In the genomic region with DNA sequence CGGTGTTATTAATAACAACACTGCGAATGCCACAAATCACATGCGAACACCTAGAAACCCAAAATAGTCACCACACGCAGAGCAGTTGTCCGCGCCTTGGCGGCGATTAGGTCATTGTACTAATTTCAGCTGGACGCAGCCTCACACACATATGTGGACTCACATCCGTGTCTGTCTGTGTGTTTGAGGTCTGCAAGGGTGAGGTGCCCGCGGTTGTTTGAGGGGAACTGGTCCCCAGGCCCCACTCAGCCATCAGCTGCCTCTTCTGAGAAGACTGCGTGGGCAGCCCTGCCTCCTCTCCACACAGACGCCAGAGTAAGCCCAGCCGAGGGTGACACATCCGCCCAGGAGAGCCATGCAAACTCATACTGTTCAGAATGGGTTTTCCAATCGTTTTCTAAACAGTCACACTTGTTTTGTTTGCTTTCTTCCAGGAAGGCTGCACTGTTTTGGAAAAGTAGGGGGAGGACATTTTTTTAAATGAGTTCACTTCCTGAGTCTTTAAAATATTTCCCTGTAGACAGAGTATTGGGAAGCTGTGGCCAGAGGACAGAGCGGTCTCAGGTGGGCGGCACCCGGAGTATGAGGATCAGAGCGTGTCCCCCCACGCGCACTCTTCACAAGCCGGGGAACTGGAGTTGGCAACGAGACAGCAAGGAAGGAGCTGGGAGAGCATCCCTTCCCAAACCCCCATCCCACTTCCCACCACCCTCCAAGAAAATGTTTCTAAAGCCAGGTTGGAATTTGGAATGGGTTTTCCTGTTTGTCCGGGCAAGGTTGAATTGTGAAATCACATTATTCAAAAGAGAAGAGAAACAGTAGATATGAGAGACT, we compare ENCODE assay signal across 1 cellular context.
A peak's percentile ranks its signal among the peaks of the same experiment; 100 is the strongest.
TF ChIP-seq lines count a peak whose summit lies in the region.

No MANE protein-coding gene starts in this region.

TF ChIP-seq in K562, 482 proteins besides CTCF, POLR2A, EP300 and RAD21 (continued from another document and continues in another):
- TF ChIP-seq, protein P1, sequence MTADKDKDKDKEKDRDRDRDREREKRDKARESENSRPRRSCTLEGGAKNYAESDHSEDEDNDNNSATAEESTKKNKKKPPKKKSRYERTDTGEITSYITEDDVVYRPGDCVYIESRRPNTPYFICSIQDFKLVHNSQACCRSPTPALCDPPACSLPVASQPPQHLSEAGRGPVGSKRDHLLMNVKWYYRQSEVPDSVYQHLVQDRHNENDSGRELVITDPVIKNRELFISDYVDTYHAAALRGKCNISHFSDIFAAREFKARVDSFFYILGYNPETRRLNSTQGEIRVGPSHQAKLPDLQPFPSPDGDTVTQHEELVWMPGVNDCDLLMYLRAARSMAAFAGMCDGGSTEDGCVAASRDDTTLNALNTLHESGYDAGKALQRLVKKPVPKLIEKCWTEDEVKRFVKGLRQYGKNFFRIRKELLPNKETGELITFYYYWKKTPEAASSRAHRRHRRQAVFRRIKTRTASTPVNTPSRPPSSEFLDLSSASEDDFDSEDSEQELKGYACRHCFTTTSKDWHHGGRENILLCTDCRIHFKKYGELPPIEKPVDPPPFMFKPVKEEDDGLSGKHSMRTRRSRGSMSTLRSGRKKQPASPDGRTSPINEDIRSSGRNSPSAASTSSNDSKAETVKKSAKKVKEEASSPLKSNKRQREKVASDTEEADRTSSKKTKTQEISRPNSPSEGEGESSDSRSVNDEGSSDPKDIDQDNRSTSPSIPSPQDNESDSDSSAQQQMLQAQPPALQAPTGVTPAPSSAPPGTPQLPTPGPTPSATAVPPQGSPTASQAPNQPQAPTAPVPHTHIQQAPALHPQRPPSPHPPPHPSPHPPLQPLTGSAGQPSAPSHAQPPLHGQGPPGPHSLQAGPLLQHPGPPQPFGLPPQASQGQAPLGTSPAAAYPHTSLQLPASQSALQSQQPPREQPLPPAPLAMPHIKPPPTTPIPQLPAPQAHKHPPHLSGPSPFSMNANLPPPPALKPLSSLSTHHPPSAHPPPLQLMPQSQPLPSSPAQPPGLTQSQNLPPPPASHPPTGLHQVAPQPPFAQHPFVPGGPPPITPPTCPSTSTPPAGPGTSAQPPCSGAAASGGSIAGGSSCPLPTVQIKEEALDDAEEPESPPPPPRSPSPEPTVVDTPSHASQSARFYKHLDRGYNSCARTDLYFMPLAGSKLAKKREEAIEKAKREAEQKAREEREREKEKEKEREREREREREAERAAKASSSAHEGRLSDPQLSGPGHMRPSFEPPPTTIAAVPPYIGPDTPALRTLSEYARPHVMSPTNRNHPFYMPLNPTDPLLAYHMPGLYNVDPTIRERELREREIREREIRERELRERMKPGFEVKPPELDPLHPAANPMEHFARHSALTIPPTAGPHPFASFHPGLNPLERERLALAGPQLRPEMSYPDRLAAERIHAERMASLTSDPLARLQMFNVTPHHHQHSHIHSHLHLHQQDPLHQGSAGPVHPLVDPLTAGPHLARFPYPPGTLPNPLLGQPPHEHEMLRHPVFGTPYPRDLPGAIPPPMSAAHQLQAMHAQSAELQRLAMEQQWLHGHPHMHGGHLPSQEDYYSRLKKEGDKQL (CRISPR knock-in tag; IDR thresholded peaks at IDR 0.05; ENCODE audit: borderline replicate concordance), result no peak
- TF ChIP-seq FOXP1 (CRISPR knock-in tag; IDR thresholded peaks at IDR 0.05) (no peak), FUS (optimal IDR thresholded peaks at IDR 0.05; ENCODE audit: low read depth, low read length) (no peak), NFRKB (IDR thresholded peaks at IDR 0.05; ENCODE audit: low read depth) (no peak), NR2F6 (CRISPR knock-in tag; IDR thresholded peaks at IDR 0.05) (no peak), CAMTA2 (CRISPR knock-in tag; conservative IDR thresholded peaks at IDR 0.05) (no peak), YY1 (IDR thresholded peaks at IDR 0.05; ENCODE audit: borderline replicate concordance in 1 of 3, control insufficient read depth in 1 of 3, extremely low read depth in 1 of 3, insufficient read depth in 3 of 3, insufficient read length in 1 of 3, insufficient replicate concordance in 2 of 3, low read depth in 1 of 3, low read length in 2 of 3) (no peak), NR3C1 (CRISPR knock-in tag; IDR thresholded peaks at IDR 0.05) (no peak), BHLHE40 (IDR thresholded peaks at IDR 0.05; ENCODE audit: low read length) (0 out of 2 replicates have a peak, but pooled peaks have one; percentile 17), NEUROD1 (IDR thresholded peaks at IDR 0.05; ENCODE audit: borderline replicate concordance, low read depth, low read length, partially characterized antibody) (no peak), CHD1 (IDR thresholded peaks at IDR 0.05; ENCODE audit: low read length) (peak; percentile 29), ILF3 (IDR thresholded peaks at IDR 0.05; ENCODE audit: borderline replicate concordance) (no peak), GTF2E2 (tag; IDR thresholded peaks at IDR 0.05) (no peak), XRCC3 (IDR thresholded peaks at IDR 0.05) (no peak), ZBTB8A (IDR thresholded peaks at IDR 0.05; ENCODE audit: partially characterized antibody) (no peak), MAFK (IDR thresholded peaks at IDR 0.05; ENCODE audit: low read length) (no peak), HDAC6 (IDR thresholded peaks at IDR 0.05; ENCODE audit: low read depth, low read length) (no peak), FIP1L1 (IDR thresholded peaks at IDR 0.05; ENCODE audit: low read depth, low read length, poor library complexity, severe bottlenecking) (no peak)
- TF ChIP-seq, protein P2, sequence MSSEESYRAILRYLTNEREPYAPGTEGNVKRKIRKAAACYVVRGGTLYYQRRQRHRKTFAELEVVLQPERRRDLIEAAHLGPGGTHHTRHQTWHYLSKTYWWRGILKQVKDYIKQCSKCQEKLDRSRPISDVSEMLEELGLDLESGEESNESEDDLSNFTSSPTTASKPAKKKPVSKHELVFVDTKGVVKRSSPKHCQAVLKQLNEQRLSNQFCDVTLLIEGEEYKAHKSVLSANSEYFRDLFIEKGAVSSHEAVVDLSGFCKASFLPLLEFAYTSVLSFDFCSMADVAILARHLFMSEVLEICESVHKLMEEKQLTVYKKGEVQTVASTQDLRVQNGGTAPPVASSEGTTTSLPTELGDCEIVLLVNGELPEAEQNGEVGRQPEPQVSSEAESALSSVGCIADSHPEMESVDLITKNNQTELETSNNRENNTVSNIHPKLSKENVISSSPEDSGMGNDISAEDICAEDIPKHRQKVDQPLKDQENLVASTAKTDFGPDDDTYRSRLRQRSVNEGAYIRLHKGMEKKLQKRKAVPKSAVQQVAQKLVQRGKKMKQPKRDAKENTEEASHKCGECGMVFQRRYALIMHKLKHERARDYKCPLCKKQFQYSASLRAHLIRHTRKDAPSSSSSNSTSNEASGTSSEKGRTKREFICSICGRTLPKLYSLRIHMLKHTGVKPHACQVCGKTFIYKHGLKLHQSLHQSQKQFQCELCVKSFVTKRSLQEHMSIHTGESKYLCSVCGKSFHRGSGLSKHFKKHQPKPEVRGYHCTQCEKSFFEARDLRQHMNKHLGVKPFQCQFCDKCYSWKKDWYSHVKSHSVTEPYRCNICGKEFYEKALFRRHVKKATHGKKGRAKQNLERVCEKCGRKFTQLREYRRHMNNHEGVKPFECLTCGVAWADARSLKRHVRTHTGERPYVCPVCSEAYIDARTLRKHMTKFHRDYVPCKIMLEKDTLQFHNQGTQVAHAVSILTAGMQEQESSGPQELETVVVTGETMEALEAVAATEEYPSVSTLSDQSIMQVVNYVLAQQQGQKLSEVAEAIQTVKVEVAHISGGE (CRISPR knock-in tag; IDR thresholded peaks at IDR 0.05), result no peak
- TF ChIP-seq, protein P3, sequence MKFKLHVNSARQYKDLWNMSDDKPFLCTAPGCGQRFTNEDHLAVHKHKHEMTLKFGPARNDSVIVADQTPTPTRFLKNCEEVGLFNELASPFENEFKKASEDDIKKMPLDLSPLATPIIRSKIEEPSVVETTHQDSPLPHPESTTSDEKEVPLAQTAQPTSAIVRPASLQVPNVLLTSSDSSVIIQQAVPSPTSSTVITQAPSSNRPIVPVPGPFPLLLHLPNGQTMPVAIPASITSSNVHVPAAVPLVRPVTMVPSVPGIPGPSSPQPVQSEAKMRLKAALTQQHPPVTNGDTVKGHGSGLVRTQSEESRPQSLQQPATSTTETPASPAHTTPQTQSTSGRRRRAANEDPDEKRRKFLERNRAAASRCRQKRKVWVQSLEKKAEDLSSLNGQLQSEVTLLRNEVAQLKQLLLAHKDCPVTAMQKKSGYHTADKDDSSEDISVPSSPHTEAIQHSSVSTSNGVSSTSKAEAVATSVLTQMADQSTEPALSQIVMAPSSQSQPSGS (CRISPR knock-in tag; IDR thresholded peaks at IDR 0.05), result no peak
- TF ChIP-seq, protein P4, sequence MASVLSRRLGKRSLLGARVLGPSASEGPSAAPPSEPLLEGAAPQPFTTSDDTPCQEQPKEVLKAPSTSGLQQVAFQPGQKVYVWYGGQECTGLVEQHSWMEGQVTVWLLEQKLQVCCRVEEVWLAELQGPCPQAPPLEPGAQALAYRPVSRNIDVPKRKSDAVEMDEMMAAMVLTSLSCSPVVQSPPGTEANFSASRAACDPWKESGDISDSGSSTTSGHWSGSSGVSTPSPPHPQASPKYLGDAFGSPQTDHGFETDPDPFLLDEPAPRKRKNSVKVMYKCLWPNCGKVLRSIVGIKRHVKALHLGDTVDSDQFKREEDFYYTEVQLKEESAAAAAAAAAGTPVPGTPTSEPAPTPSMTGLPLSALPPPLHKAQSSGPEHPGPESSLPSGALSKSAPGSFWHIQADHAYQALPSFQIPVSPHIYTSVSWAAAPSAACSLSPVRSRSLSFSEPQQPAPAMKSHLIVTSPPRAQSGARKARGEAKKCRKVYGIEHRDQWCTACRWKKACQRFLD (CRISPR knock-in tag; IDR thresholded peaks at IDR 0.05), result peak; percentile 28; the same call in 1 of the 2 replicates
- TF ChIP-seq, protein P5, sequence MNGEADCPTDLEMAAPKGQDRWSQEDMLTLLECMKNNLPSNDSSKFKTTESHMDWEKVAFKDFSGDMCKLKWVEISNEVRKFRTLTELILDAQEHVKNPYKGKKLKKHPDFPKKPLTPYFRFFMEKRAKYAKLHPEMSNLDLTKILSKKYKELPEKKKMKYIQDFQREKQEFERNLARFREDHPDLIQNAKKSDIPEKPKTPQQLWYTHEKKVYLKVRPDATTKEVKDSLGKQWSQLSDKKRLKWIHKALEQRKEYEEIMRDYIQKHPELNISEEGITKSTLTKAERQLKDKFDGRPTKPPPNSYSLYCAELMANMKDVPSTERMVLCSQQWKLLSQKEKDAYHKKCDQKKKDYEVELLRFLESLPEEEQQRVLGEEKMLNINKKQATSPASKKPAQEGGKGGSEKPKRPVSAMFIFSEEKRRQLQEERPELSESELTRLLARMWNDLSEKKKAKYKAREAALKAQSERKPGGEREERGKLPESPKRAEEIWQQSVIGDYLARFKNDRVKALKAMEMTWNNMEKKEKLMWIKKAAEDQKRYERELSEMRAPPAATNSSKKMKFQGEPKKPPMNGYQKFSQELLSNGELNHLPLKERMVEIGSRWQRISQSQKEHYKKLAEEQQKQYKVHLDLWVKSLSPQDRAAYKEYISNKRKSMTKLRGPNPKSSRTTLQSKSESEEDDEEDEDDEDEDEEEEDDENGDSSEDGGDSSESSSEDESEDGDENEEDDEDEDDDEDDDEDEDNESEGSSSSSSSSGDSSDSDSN (IDR thresholded peaks at IDR 0.05; ENCODE audit: borderline replicate concordance in 1 of 2, low read depth in 2 of 2, low read length in 2 of 2), result no peak
- TF ChIP-seq, protein P6, sequence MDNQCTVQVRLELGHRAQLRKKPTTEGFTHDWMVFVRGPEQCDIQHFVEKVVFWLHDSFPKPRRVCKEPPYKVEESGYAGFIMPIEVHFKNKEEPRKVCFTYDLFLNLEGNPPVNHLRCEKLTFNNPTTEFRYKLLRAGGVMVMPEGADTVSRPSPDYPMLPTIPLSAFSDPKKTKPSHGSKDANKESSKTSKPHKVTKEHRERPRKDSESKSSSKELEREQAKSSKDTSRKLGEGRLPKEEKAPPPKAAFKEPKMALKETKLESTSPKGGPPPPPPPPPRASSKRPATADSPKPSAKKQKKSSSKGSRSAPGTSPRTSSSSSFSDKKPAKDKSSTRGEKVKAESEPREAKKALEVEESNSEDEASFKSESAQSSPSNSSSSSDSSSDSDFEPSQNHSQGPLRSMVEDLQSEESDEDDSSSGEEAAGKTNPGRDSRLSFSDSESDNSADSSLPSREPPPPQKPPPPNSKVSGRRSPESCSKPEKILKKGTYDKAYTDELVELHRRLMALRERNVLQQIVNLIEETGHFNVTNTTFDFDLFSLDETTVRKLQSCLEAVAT (IDR thresholded peaks at IDR 0.05), result peak in 1 of 2 experiments; percentile 87; a peak in 2 of 4 replicates
- TF ChIP-seq, protein P7, sequence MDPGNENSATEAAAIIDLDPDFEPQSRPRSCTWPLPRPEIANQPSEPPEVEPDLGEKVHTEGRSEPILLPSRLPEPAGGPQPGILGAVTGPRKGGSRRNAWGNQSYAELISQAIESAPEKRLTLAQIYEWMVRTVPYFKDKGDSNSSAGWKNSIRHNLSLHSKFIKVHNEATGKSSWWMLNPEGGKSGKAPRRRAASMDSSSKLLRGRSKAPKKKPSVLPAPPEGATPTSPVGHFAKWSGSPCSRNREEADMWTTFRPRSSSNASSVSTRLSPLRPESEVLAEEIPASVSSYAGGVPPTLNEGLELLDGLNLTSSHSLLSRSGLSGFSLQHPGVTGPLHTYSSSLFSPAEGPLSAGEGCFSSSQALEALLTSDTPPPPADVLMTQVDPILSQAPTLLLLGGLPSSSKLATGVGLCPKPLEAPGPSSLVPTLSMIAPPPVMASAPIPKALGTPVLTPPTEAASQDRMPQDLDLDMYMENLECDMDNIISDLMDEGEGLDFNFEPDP (CRISPR knock-in tag; IDR thresholded peaks at IDR 0.05), result no peak
- TF ChIP-seq, protein P8, sequence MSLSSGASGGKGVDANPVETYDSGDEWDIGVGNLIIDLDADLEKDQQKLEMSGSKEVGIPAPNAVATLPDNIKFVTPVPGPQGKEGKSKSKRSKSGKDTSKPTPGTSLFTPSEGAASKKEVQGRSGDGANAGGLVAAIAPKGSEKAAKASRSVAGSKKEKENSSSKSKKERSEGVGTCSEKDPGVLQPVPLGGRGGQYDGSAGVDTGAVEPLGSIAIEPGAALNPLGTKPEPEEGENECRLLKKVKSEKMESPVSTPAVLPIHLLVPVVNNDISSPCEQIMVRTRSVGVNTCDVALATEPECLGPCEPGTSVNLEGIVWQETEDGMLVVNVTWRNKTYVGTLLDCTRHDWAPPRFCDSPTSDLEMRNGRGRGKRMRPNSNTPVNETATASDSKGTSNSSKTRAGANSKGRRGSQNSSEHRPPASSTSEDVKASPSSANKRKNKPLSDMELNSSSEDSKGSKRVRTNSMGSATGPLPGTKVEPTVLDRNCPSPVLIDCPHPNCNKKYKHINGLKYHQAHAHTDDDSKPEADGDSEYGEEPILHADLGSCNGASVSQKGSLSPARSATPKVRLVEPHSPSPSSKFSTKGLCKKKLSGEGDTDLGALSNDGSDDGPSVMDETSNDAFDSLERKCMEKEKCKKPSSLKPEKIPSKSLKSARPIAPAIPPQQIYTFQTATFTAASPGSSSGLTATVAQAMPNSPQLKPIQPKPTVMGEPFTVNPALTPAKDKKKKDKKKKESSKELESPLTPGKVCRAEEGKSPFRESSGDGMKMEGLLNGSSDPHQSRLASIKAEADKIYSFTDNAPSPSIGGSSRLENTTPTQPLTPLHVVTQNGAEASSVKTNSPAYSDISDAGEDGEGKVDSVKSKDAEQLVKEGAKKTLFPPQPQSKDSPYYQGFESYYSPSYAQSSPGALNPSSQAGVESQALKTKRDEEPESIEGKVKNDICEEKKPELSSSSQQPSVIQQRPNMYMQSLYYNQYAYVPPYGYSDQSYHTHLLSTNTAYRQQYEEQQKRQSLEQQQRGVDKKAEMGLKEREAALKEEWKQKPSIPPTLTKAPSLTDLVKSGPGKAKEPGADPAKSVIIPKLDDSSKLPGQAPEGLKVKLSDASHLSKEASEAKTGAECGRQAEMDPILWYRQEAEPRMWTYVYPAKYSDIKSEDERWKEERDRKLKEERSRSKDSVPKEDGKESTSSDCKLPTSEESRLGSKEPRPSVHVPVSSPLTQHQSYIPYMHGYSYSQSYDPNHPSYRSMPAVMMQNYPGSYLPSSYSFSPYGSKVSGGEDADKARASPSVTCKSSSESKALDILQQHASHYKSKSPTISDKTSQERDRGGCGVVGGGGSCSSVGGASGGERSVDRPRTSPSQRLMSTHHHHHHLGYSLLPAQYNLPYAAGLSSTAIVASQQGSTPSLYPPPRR (CRISPR knock-in tag; IDR thresholded peaks at IDR 0.05; ENCODE audit: borderline replicate concordance), result no peak
